ENCODE assay signal across 7 cellular contexts in genomic region chr3:58568572-58569286, GRCh38. TPM values are rescaled to one million over a fixed set of nuclear protein-coding genes. Genes with fewer than 3 reads are reported as not detected.
A peak's percentile ranks its signal among the peaks of the same experiment; 100 is the strongest.
DNase-seq lines count a peak whose midpoint lies in the region; ATAC-seq and TF ChIP-seq lines count a peak whose summit lies in the region.

No MANE protein-coding gene starts in this region.

- peak; percentile 44 for DNase-seq in Jurkat, Clone E6-1 (ENCODE audit: low read depth, low spot score)
- DNase-seq in SK-N-DZ (ENCODE audit: low spot score) (peak; percentile 56), glutamatergic neuron (peak; percentile 90), posterior cingulate gyrus (peak; percentile 62 to 97 (median 90)), upper lobe of right lung (peak; percentile 84)
- peak; percentile 69 for DNase-seq in activated naive CD4-positive, alpha-beta T cell treated with anti-CD3 and anti-CD28 coated beads, Interleukin-2, amount 50 U/mL, for 16 hours

- H3K4me3 ChIP-seq in Jurkat, Clone E6-1 (ENCODE audit: low read length): no peak overlapping the region
- H3K4me3 ChIP-seq in upper lobe of right lung: no peak overlapping the region

- H3K36me3 ChIP-seq in upper lobe of right lung: peaks cover 6% of the 10 kb centered on the region

- H3K4me1 Mint-ChIP-seq in glutamatergic neuron (ENCODE audit: low read depth, unreplicated experiment): no peaks in the 10 kb centered on the region

- peak overlapping the region; percentile 38 for H3K27ac Mint-ChIP-seq in glutamatergic neuron (ENCODE audit: unreplicated experiment)

- intact Hi-C loops in posterior cingulate gyrus (cut with DNase I): loop anchor here (1.0 kb wide), 2 partner anchors 17 to 62 kb away; no protein-coding TSS in a partner anchor
- intact Hi-C loops in upper lobe of right lung (cut with DNase I): loop anchor here (5.0 kb wide), 1 partner anchor 64 kb away; no protein-coding TSS in a partner anchor

- no peaks in the 10 kb centered on the region for H3K9me3 ChIP-seq in upper lobe of right lung

- H3K27me3 Mint-ChIP-seq in glutamatergic neuron (ENCODE audit: unreplicated experiment): no peaks in the 10 kb centered on the region

- H3K27ac ChIP-seq in upper lobe of right lung: no peak overlapping the region

- no peaks in the 10 kb centered on the region for H3K27me3 ChIP-seq in upper lobe of right lung

- TF ChIP-seq CTCF in GM12873 (IDR thresholded peaks at IDR 0.05; ENCODE audit: insufficient read depth, low read depth, low read length, missing control alignments): peak; percentile 89
- peak; percentile 96 for TF ChIP-seq CTCF in glutamatergic neuron (IDR thresholded peaks at IDR 0.05; ENCODE audit: partially characterized antibody, unreplicated experiment)
- peak; percentile 98 for TF ChIP-seq CTCF in upper lobe of right lung (IDR thresholded peaks at IDR 0.05)

- H3K9me3 Mint-ChIP-seq in glutamatergic neuron (ENCODE audit: unreplicated experiment): peaks cover 6% of the 10 kb centered on the region

- peak; percentile 87 for ATAC-seq in upper lobe of right lung

- H3K4me1 ChIP-seq in upper lobe of right lung: peaks cover 4% of the 10 kb centered on the region

- H3K4me3 Mint-ChIP-seq in glutamatergic neuron (ENCODE audit: unreplicated experiment): no peak overlapping the region

- H3K36me3 Mint-ChIP-seq in glutamatergic neuron (ENCODE audit: unreplicated experiment): peaks cover 4% of the 10 kb centered on the region

RNA-seq across cellular contexts. Expression of gene FAM107A, which starts 8.5 kb away (rescaled TPM):
- polyA plus RNA-seq in Jurkat, Clone E6-1 (2012; ENCODE audit: insufficient read depth, insufficient read length): not detected
- polyA plus RNA-seq in SK-N-DZ (2014; cell fraction: cytosol; rRNA removed): 0.13 TPM in 1 of 2 replicates, not detected in the other
- polyA plus RNA-seq in SK-N-DZ (2014; cell fraction: nucleus; rRNA removed): 0.15 TPM in 1 of 2 replicates, not detected in the other
- total RNA-seq in glutamatergic neuron (ENCODE audit: unreplicated experiment): not detected
- 91.5 TPM for total RNA-seq in upper lobe of right lung

RNA-seq across cellular contexts. Expression of gene ACOX2, which starts 31.7 kb away (rescaled TPM):
- polyA plus RNA-seq in Jurkat, Clone E6-1 (2012; ENCODE audit: insufficient read depth, insufficient read length): not detected
- polyA plus RNA-seq in SK-N-DZ (2014; cell fraction: cytosol; rRNA removed): 0.07 and 0.51 TPM in 2 replicates
- polyA plus RNA-seq in SK-N-DZ (2014; cell fraction: nucleus; rRNA removed): 0.92 and 3.8 TPM in 2 replicates
- total RNA-seq in glutamatergic neuron (ENCODE audit: unreplicated experiment) (0.59 TPM), upper lobe of right lung (20.1 TPM)

Comparison
In these comparisons a context has a peak if more than half of its experiments do, and no peak if none do; other contexts are left out.
1. RNA of gene FAM107A, which starts 8.5 kb away (total RNA-seq): 91.5 TPM in upper lobe of right lung (single experiment); not detected in glutamatergic neuron (single experiment); every median in the first group is over 10 times any median in the second.
2. RNA of gene ACOX2, which starts 31.7 kb away (total RNA-seq): 20.1 TPM in upper lobe of right lung (single experiment); 0.59 TPM in glutamatergic neuron (single experiment); every median in the first group is over 10 times any median in the second.
3. Peak in every context shown above with its lines, with median percentiles within 50 percentile points of each other: CTCF ChIP-seq and DNase-seq.